25 cellular contexts compared by ENCODE assay signal in the genomic region with DNA sequence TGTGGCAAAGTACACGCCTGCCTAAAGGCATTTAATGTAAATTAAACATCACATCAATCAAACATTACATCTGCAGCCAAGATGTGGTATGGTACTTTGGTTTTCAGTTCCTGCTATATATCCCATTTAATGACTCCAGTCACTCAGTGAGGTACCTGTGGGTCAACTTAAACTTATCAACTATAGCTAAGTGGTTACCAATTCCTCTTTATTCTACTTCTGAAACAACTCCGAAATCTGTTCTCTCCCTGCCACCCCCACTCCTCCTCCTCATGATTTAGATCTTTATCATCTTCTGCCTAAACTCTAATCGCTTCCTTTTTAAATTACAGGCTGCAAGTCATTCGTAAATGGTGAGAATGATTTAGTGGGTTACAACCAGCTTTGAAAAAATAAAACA. TPM values are rescaled to one million over a fixed set of nuclear protein-coding genes. Genes with fewer than 3 reads are reported as not detected.
"Had no signal": no experiment of that assay in that cellular context is flagged by ENCODE, and none has a peak within 500 bp of the region (broad histone marks: within the 10 kb centered on the region; RNA-seq: fewer than 3 reads in every experiment).

No MANE protein-coding gene starts in this region.

- FAIRE-seq: endometrium, islet of Langerhans, pancreas had no signal

- ATAC-seq: effector memory CD8-positive, alpha-beta T cell; heart right ventricle; left cardiac atrium; left ventricle myocardium superior; lower lobe of right lung; natural killer cell; pancreas; stimulated activated memory B cell treated with anti-CD40 and anti-IgM and Interleukin-4, amounts not matched to agents 10 μg/mL and 1 μg/mL and 100 μg/mL, for 72 hours; upper lobe of right lung had no signal

- DNase-seq: cortex of kidney; effector memory CD8-positive, alpha-beta T cell; erythroblast; esophagus squamous epithelium; foreskin melanocyte; glutamatergic neuron; heart right ventricle; hippocampal formation; left cardiac atrium; left ventricle myocardium superior; lower lobe of right lung; natural killer cell; pancreas; sigmoid colon; stimulated activated CD4-positive, alpha-beta T cell treated with anti-CD3 and anti-CD28 coated beads, Interleukin-4, amount 100 ng/mL, for 4 hours; upper lobe of right lung; uterus had no signal

RNA-seq across cellular contexts. Expression of a gene that starts 57.9 kb away (rescaled TPM):
- total RNA-seq: dermis microvascular lymphatic vessel endothelial cell, kidney epithelial cell, left cardiac atrium, left ventricle myocardium superior, mesenteric fat pad, right atrium auricular region, sigmoid colon, tibial nerve, uterus had no signal
